In the genomic region with DNA sequence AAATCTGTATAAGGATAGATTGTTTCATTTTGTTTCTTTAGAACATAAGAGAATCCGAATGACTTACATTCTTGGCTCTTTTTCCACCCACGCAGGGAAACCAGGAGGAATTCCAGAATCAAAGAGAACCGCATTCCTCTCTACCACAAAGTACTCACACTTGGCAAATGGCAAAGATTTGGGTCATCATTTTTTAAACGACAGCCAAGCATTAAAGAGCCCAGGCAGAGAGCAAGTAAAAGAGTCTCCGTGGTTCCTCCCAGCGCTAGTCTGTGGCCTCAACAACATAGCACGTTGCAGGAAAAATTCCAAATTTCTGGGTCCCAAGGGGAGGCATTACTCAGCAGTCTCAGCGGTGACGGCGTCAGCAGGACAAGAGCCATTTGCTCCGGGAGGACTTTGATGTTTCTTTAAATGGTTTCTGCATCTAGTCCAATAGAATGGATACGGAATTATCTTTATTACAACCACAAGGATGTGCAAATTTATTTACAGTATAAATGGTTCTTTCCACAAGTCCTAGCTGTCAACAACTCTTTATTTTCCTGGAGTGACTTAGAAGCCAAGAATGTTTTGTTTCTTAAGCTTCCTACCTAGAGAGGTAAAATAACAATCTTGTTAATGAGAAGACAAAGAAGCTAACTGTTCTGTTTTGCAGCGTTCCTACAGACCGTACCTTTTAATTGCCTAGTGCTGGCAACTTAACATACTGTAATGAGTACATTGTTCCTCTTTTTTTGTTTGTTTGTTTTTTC, we compare ENCODE assay signal across 1 cellular context.
TF ChIP-seq lines count a peak whose summit lies in the region.

No MANE protein-coding gene starts in this region.

TF ChIP-seq in GM12878, 131 proteins besides CTCF, POLR2A, EP300 and RAD21 (continued from another document):
- TF ChIP-seq TBL1XR1 (IDR thresholded peaks at IDR 0.05; ENCODE audit: low read depth, low read length) = no peak
- TF ChIP-seq ZNF384 (IDR thresholded peaks at IDR 0.05; ENCODE audit: borderline replicate concordance, low read depth, low read length) = peak; percentile 82; the same call in 1 of the 2 replicates
- TF ChIP-seq DPF2 (IDR thresholded peaks at IDR 0.05) = 0 out of 2 replicates have a peak, but pooled peaks have one; percentile 6
- no peak for TF ChIP-seq RBBP5 (conservative IDR thresholded peaks at IDR 0.05)
- TF ChIP-seq, protein P1, sequence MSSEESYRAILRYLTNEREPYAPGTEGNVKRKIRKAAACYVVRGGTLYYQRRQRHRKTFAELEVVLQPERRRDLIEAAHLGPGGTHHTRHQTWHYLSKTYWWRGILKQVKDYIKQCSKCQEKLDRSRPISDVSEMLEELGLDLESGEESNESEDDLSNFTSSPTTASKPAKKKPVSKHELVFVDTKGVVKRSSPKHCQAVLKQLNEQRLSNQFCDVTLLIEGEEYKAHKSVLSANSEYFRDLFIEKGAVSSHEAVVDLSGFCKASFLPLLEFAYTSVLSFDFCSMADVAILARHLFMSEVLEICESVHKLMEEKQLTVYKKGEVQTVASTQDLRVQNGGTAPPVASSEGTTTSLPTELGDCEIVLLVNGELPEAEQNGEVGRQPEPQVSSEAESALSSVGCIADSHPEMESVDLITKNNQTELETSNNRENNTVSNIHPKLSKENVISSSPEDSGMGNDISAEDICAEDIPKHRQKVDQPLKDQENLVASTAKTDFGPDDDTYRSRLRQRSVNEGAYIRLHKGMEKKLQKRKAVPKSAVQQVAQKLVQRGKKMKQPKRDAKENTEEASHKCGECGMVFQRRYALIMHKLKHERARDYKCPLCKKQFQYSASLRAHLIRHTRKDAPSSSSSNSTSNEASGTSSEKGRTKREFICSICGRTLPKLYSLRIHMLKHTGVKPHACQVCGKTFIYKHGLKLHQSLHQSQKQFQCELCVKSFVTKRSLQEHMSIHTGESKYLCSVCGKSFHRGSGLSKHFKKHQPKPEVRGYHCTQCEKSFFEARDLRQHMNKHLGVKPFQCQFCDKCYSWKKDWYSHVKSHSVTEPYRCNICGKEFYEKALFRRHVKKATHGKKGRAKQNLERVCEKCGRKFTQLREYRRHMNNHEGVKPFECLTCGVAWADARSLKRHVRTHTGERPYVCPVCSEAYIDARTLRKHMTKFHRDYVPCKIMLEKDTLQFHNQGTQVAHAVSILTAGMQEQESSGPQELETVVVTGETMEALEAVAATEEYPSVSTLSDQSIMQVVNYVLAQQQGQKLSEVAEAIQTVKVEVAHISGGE (CRISPR knock-in tag; IDR thresholded peaks at IDR 0.05) = no peak
TF ChIP-seq in GM12878: peak in this region for 9.
